9 cellular contexts compared by ENCODE assay signal in the genomic region with DNA sequence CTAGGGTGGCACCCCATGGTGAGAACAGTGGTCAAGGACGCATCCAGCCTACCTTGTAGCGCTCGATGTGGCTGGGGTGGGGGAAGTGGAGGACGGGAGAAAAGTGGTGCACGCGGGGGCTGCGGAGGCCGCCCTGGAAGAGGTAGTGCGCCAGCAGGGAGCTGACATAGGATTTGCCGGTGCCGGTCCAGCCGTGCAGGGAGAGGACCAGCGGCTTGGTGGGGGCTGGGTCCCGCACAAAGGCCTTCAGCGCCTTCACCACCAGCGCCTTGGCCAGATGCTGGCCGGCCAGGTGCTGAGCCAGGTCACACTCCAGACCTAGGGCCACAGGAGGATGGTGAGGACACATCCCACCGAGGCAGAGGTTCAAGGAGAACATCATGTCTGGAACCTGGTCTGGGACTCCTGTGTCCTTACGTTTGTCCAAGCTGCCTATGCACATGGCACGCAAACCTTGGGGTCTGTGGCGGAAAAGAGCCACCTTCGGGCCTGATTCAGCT. TPM values are rescaled to one million over a fixed set of nuclear protein-coding genes. Genes with fewer than 3 reads are reported as not detected.
A peak's percentile ranks its signal among the peaks of the same experiment; 100 is the strongest.
DNase-seq lines count a peak whose midpoint lies in the region; ATAC-seq and TF ChIP-seq lines count a peak whose summit lies in the region.
"Had no signal": no experiment of that assay in that cellular context is flagged by ENCODE, and none has a peak within 500 bp of the region (broad histone marks: within the 10 kb centered on the region; RNA-seq: fewer than 3 reads in every experiment).

No MANE protein-coding gene starts in this region.

- H3K4me1 ChIP-seq in BLaER1 (peaks cover 49% of the 10 kb centered on the region), Loucy (ENCODE audit: insufficient read depth, low read length, poor library complexity, severe bottlenecking) (peaks cover 14% of the 10 kb centered on the region)

- intact Hi-C loops in dendritic cell treated with granulocyte-macrophage colony-stimulating factor and Interleukin-4, amounts not matched to agents 40 ng/mL and 50 ng/mL, for 4 days (cut with micrococcal nuclease) = loop anchor here (1.0 to 10.0 kb wide), 5 partner anchors 19 to 209 kb away; partner anchors contain the start of genes PTRH1 and ST6GALNAC4

- H3K27ac Mint-ChIP-seq in dendritic cell treated with granulocyte-macrophage colony-stimulating factor and Interleukin-4, amounts not matched to agents 40 ng/mL and 50 ng/mL, for 4 days = peak overlapping the region; percentile 86
- H3K27ac Mint-ChIP-seq in natural killer cell treated with Interleukin-12 subunit alpha and Interleukin-12 subunit beta and Interleukin-15 and Interleukin-18, amount 100 ng/mL, for 72 hours = peak overlapping the region; percentile 41 to 85

- ATAC-seq in natural killer cell treated with Interleukin-12 subunit alpha and Interleukin-12 subunit beta and Interleukin-15 and Interleukin-18, amount 100 ng/mL, for 72 hours = no peak
- no peak for ATAC-seq in HG03095 (IDR thresholded peaks at IDR 0.05; ENCODE audit: unreplicated experiment)

- H3K36me3 ChIP-seq in BLaER1 = peaks cover 55% of the 10 kb centered on the region
- peaks cover 12% of the 10 kb centered on the region; the same call in 1 of the 2 replicates for H3K36me3 ChIP-seq in Loucy (ENCODE audit: insufficient read depth, low read length)

- H3K27me3 ChIP-seq in BLaER1 = no peaks in the 10 kb centered on the region
- no peaks in the 10 kb centered on the region for H3K27me3 ChIP-seq in Loucy (ENCODE audit: insufficient read depth, low read length, poor library complexity, severe bottlenecking)

- no peaks in the 10 kb centered on the region for H3K9me3 ChIP-seq in BLaER1
- no peaks in the 10 kb centered on the region for H3K9me3 ChIP-seq in Loucy (ENCODE audit: insufficient read depth, low read depth, low read length)

- H3F3A ChIP-seq in Loucy (ENCODE audit: low read depth) = no peaks in the 10 kb centered on the region

- no peak overlapping the region for H2AFZ ChIP-seq in Loucy (ENCODE audit: low read length)

- H3K4me3 Mint-ChIP-seq in dendritic cell treated with granulocyte-macrophage colony-stimulating factor and Interleukin-4, amounts not matched to agents 40 ng/mL and 50 ng/mL, for 4 days = peak overlapping the region; percentile 82
- H3K4me3 Mint-ChIP-seq in natural killer cell treated with Interleukin-12 subunit alpha and Interleukin-12 subunit beta and Interleukin-15 and Interleukin-18, amount 100 ng/mL, for 72 hours = peak overlapping the region; percentile 78

- peaks cover 14% of the 10 kb centered on the region for H4K20me1 ChIP-seq in BLaER1
- H4K20me1 ChIP-seq in Loucy (ENCODE audit: insufficient read depth, low read length, poor library complexity, severe bottlenecking) = peaks cover 5% of the 10 kb centered on the region

- H3K79me2 ChIP-seq in Loucy (ENCODE audit: insufficient read depth, low read length) = peaks cover 9% of the 10 kb centered on the region

- peak overlapping the region; percentile 36; the same call in 1 of the 2 replicates for H3K27ac ChIP-seq in BLaER1

- no peak for DNase-seq in natural killer cell treated with Interleukin-12 subunit alpha and Interleukin-12 subunit beta and Interleukin-15 and Interleukin-18, amount 100 ng/mL, for 72 hours (ENCODE audit: low spot score)
- DNase-seq in NCI-H748 (lab: John Stamatoyannopoulos, UW; ENCODE audit: unreplicated experiment) (no peak), NCI-H446 (lab: John Stamatoyannopoulos, UW) (no peak), NCI-H187 (lab: John Stamatoyannopoulos, UW) (no peak)

- TF ChIP-seq CTCF in Loucy (conservative IDR thresholded peaks at IDR 0.05; ENCODE audit: low read length) = no peak

- peak overlapping the region; percentile 82 for H3K4me3 ChIP-seq in BLaER1
- H3K4me3 ChIP-seq in Loucy (ENCODE audit: low read length, poor library complexity, severe bottlenecking) = peak overlapping the region; percentile 92

- H3K27me3 Mint-ChIP-seq in dendritic cell treated with granulocyte-macrophage colony-stimulating factor and Interleukin-4, amounts not matched to agents 40 ng/mL and 50 ng/mL, for 4 days = no peaks in the 10 kb centered on the region
- H3K27me3 Mint-ChIP-seq in natural killer cell treated with Interleukin-12 subunit alpha and Interleukin-12 subunit beta and Interleukin-15 and Interleukin-18, amount 100 ng/mL, for 72 hours = no peaks in the 10 kb centered on the region

- H3K9me3 Mint-ChIP-seq in dendritic cell treated with granulocyte-macrophage colony-stimulating factor and Interleukin-4, amounts not matched to agents 40 ng/mL and 50 ng/mL, for 4 days = no peaks in the 10 kb centered on the region
- H3K9me3 Mint-ChIP-seq in natural killer cell treated with Interleukin-12 subunit alpha and Interleukin-12 subunit beta and Interleukin-15 and Interleukin-18, amount 100 ng/mL, for 72 hours = no peaks in the 10 kb centered on the region

- H3K4me1 Mint-ChIP-seq in dendritic cell treated with granulocyte-macrophage colony-stimulating factor and Interleukin-4, amounts not matched to agents 40 ng/mL and 50 ng/mL, for 4 days (ENCODE audit: low read depth) = peaks cover 20% of the 10 kb centered on the region
- H3K4me1 Mint-ChIP-seq in natural killer cell treated with Interleukin-12 subunit alpha and Interleukin-12 subunit beta and Interleukin-15 and Interleukin-18, amount 100 ng/mL, for 72 hours (ENCODE audit: low read depth in 2 of 2) = peaks cover 19 to 22% of the 10 kb centered on the region in 2 donors

- H3K9ac ChIP-seq in BLaER1 (peak overlapping the region; percentile 82), Loucy (ENCODE audit: low read depth, low read length, poor library complexity, severe bottlenecking) (peak overlapping the region; percentile 81)

- peaks cover 62% of the 10 kb centered on the region for H3K36me3 Mint-ChIP-seq in dendritic cell treated with granulocyte-macrophage colony-stimulating factor and Interleukin-4, amounts not matched to agents 40 ng/mL and 50 ng/mL, for 4 days (ENCODE audit: low read depth)
- H3K36me3 Mint-ChIP-seq in natural killer cell treated with Interleukin-12 subunit alpha and Interleukin-12 subunit beta and Interleukin-15 and Interleukin-18, amount 100 ng/mL, for 72 hours = no peaks in the 10 kb centered on the region

- H3K4me2 ChIP-seq in BLaER1 (peak overlapping the region; percentile 73), Loucy (ENCODE audit: low read depth, low read length, poor library complexity, severe bottlenecking) (peak overlapping the region; percentile 91)

- no peaks in the 10 kb centered on the region for H3K9me2 ChIP-seq in Loucy (replicated peaks; ENCODE audit: low read depth, low read length)

RNA-seq across cellular contexts. Expression of gene TOR2A, which starts 0.8 kb away (rescaled TPM):
- 10 to 100 TPM; 20.4 to 31.9 TPM for total RNA-seq in natural killer cell treated with Interleukin-12 subunit alpha and Interleukin-12 subunit beta and Interleukin-15 and Interleukin-18, amount 100 ng/mL, for 72 hours

RNA-seq across cellular contexts. Expression of gene TTC16, which starts 18.4 kb away (rescaled TPM):
- total RNA-seq in natural killer cell treated with Interleukin-12 subunit alpha and Interleukin-12 subunit beta and Interleukin-15 and Interleukin-18, amount 100 ng/mL, for 72 hours = 1 to 10 TPM; 3.8 to 8.1 TPM
- total RNA-seq: pulmonary artery endothelial cell had no signal

RNA-seq across cellular contexts. Expression of gene PTRH1, which starts 18.8 kb away (rescaled TPM):
- 10 to 100 TPM; 12.8 to 17.6 TPM for total RNA-seq in natural killer cell treated with Interleukin-12 subunit alpha and Interleukin-12 subunit beta and Interleukin-15 and Interleukin-18, amount 100 ng/mL, for 72 hours

RNA-seq across cellular contexts. Expression of gene CFAP157, which starts 27.5 kb away (rescaled TPM):
- not detected for total RNA-seq in natural killer cell treated with Interleukin-12 subunit alpha and Interleukin-12 subunit beta and Interleukin-15 and Interleukin-18, amount 100 ng/mL, for 72 hours
- total RNA-seq: pulmonary artery endothelial cell had no signal

RNA-seq across cellular contexts. Expression of gene SH2D3C, which starts 44.2 kb away (rescaled TPM):
- total RNA-seq in natural killer cell treated with Interleukin-12 subunit alpha and Interleukin-12 subunit beta and Interleukin-15 and Interleukin-18, amount 100 ng/mL, for 72 hours = 10 to 100 TPM; 23.9 to 29.1 TPM
